In the genomic region with DNA sequence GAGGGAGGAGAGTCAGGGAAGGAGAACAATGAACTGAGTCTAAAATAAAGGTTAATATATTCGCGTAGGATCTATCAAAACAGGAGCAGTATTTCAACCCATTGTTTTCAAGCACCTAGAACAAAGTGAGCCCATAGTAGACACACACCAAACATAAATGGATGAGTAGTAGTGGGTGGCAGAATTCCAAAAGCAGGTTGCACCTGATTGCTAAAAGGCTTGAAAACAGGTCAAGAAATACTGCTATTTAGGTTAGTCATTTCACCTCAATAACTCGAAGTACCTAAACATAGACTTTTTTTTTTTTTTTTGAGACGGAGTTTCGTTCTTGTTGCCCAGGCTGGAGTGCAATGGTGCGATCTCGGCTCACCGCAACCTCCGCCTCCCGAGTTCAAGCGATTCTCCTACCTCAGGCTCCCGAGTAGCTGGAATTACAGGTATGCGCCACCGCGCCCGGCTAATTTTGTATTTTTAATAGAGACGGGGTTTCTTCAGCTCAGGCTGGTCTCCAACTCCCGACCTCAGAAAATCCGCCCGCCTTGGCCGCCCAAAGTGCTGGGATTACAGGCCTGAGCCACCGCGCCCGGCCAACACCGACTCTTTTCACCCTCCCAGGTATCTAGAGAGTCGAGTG, we compare ENCODE assay signal across 1 cellular context.
TF ChIP-seq lines count a peak whose summit lies in the region.

No MANE protein-coding gene starts in this region.

TF ChIP-seq in GM12878, 131 proteins besides CTCF, POLR2A, EP300 and RAD21 (continued from another document):
- no peak for TF ChIP-seq RFX5 (IDR thresholded peaks at IDR 0.05; ENCODE audit: low read depth, low read length)
- no peak for TF ChIP-seq USF1 (IDR thresholded peaks at IDR 0.05; ENCODE audit: borderline replicate concordance, extremely low read length, insufficient read depth, low read depth, low read length)
- TF ChIP-seq CBX3 (IDR thresholded peaks at IDR 0.05; ENCODE audit: borderline replicate concordance, low read depth): no peak
- TF ChIP-seq SRF (IDR thresholded peaks at IDR 0.05; ENCODE audit: low read depth in 2 of 2, low read length in 2 of 2): no peak
- TF ChIP-seq SMAD5 (IDR thresholded peaks at IDR 0.05; ENCODE audit: low read depth): no peak
- no peak for TF ChIP-seq CBFB (IDR thresholded peaks at IDR 0.05; ENCODE audit: low read depth)
- TF ChIP-seq PBX3 (IDR thresholded peaks at IDR 0.05; ENCODE audit: insufficient replicate concordance, low read depth, low read length): no peak
- TF ChIP-seq ESRRA (IDR thresholded peaks at IDR 0.05; ENCODE audit: low read length): no peak
- no peak for TF ChIP-seq MEF2B (IDR thresholded peaks at IDR 0.05; ENCODE audit: partially characterized antibody, poor library complexity, severe bottlenecking)
